Comparison of ENCODE assay signal across 1 cellular context in the genomic region with DNA sequence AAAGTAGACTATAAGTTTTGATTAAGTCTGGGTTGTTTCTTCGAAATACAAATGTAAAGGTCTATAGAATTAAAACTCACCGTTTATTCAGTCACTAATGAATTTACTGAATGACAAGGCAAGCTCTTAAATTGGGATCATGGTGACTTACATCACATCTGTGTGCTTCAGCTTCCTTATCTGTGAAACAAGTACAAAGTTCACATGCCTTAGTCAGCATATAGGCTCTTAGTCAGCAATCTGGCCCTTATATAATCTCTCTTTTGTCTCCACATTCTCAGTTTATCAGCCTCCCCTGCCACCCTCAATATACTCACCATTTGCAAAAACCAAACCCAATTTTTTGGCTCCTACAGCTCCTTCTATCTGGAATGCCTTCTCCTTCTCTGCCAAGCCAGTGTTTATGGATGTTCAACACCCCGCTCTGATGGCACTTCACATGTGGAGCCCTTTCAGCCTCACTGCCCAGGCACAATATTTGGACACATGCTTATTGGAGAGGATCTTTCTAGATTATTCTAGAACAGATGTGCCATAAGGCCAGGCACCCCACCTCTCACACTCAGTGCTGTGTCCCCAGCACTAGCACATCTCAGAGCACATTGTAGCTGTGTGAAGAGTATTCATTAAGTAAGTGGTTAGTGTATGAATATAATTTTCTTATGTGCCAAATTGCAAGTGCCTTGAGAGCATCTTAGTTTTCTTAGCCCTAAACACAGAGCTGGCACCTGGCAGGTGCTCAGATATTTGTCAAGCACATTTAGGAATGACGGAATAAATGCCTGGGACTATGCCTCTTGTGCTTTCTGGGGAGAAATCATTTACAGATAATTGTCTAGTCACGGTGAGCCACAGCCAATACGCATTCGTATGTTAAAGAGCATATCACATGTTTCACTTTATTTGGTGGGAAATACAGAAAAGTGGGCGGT.
TF ChIP-seq lines count a peak whose summit lies in the region.

No MANE protein-coding gene starts in this region.

TF ChIP-seq in HepG2, 621 proteins besides CTCF, POLR2A, EP300 and RAD21 (continued from another document):
- TF ChIP-seq ZMAT5 (CRISPR knock-in tag; IDR thresholded peaks at IDR 0.05; ENCODE audit: borderline replicate concordance, low read depth) (no peak), KDM3A (CRISPR knock-in tag; IDR thresholded peaks at IDR 0.05; ENCODE audit: low read depth) (0 out of 2 replicates have a peak, but pooled peaks have one; percentile 26), RELA (CRISPR knock-in tag; IDR thresholded peaks at IDR 0.05) (no peak), ZNF263 (CRISPR knock-in tag; IDR thresholded peaks at IDR 0.05) (no peak), ZNF777 (CRISPR knock-in tag; IDR thresholded peaks at IDR 0.05) (no peak), FOXK1 (CRISPR knock-in tag; IDR thresholded peaks at IDR 0.05; ENCODE audit: borderline replicate concordance, low read depth) (peak; percentile 75; the same call in 1 of the 2 replicates), HNRNPUL1 (IDR thresholded peaks at IDR 0.05; ENCODE audit: low read depth, low read length) (no peak), RFXANK (CRISPR knock-in tag; IDR thresholded peaks at IDR 0.05) (no peak), ZFX (CRISPR knock-in tag; IDR thresholded peaks at IDR 0.05; ENCODE audit: low read depth) (no peak)
- TF ChIP-seq, protein P1, sequence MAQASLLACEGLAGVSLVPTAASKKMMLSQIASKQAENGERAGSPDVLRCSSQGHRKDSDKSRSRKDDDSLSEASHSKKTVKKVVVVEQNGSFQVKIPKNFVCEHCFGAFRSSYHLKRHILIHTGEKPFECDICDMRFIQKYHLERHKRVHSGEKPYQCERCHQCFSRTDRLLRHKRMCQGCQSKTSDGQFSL (CRISPR knock-in tag; IDR thresholded peaks at IDR 0.05), result no peak
- TF ChIP-seq, protein P2, sequence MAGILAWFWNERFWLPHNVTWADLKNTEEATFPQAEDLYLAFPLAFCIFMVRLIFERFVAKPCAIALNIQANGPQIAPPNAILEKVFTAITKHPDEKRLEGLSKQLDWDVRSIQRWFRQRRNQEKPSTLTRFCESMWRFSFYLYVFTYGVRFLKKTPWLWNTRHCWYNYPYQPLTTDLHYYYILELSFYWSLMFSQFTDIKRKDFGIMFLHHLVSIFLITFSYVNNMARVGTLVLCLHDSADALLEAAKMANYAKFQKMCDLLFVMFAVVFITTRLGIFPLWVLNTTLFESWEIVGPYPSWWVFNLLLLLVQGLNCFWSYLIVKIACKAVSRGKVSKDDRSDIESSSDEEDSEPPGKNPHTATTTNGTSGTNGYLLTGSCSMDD (CRISPR knock-in tag; IDR thresholded peaks at IDR 0.05), result no peak
